ENCODE assay signal across 18 cellular contexts in the genomic region with DNA sequence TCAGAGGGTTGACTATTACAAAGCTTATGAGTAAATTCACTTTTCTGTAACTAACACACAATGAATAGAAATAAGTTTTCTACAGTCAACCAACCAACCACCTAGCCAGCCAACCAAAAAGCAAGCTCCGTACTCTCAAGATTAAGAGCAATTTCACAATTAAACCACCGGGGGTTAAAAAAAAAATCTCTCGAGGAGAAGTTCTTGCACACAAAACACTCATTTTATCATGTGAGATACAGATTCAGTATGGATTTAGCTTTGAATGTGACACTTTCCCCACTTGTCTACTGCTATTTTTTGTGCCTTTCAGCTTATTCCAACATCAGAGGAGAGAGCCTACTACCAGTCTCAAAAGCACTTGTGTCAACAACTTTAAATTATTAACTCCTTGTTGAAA.
DNase-seq lines count a peak whose midpoint lies in the region; ATAC-seq and TF ChIP-seq lines count a peak whose summit lies in the region.
"Had no signal": no experiment of that assay in that cellular context is flagged by ENCODE, and none has a peak within 500 bp of the region (broad histone marks: within the 10 kb centered on the region; RNA-seq: fewer than 3 reads in every experiment).

No MANE protein-coding gene starts in this region.

- H3K27ac ChIP-seq in DOHH2 (ENCODE audit: low read depth, low read length) (no peak overlapping the region), H9 (ENCODE audit: insufficient read length, low read depth, low read length) (no peak overlapping the region), VCaP (no peak overlapping the region), mesendoderm (ENCODE audit: low read depth, low read length) (no peak overlapping the region)
- H3K27ac ChIP-seq: BLaER1 treated with 17β-estradiol and CSF1 and Interleukin-3, amounts not matched to agents 10 nM and 100 nM; HL-60 had no signal

- H3K23ac ChIP-seq in H9 (ENCODE audit: insufficient read length, low read depth, low read length) (no peak overlapping the region), mesendoderm (ENCODE audit: low read length) (no peak overlapping the region)

- no peak overlapping the region for H3T11ph ChIP-seq in H9 (ENCODE audit: low read length)

- no peak overlapping the region for H3K18ac ChIP-seq in H9 (ENCODE audit: insufficient read length, low read depth, low read length)
- H3K18ac ChIP-seq in mesendoderm (ENCODE audit: low read length), result no peak overlapping the region

- H2AK5ac ChIP-seq in H9 (ENCODE audit: insufficient read length, low read length), result no peak overlapping the region
- H2AK5ac ChIP-seq in mesendoderm (ENCODE audit: low read length), result no peak overlapping the region

- no peak overlapping the region for H3K27ac Mint-ChIP-seq in H9
- no peak overlapping the region for H3K27ac Mint-ChIP-seq in mesothelial cell of epicardium
- H3K27ac Mint-ChIP-seq: B cell; CD8-positive, alpha-beta T cell had no signal

- H3K14ac ChIP-seq in H9 (ENCODE audit: insufficient read depth, low read length), result no peak overlapping the region

- H3K27me3 ChIP-seq in DOHH2 (ENCODE audit: control insufficient read depth, low read length), result peaks cover 16% of the 10 kb centered on the region
- H3K27me3 ChIP-seq in H9 (ENCODE audit: insufficient read depth, low read length), result no peaks in the 10 kb centered on the region
- no peaks in the 10 kb centered on the region for H3K27me3 ChIP-seq in mesendoderm (ENCODE audit: insufficient read depth, low read length, poor library complexity)
- H3K27me3 ChIP-seq: BLaER1 treated with 17β-estradiol and CSF1 and Interleukin-3, amounts not matched to agents 10 nM and 100 nM had no signal

- H3K9ac ChIP-seq in H9 (ENCODE audit: extremely low read depth, insufficient read length, low read length), result no peak overlapping the region
- no peak overlapping the region for H3K9ac ChIP-seq in mesendoderm (ENCODE audit: low read length)
- H3K9ac ChIP-seq: BLaER1 treated with 17β-estradiol and CSF1 and Interleukin-3, amounts not matched to agents 10 nM and 100 nM had no signal

- H3K4ac ChIP-seq in H9 (ENCODE audit: low read depth, low read length), result no peak overlapping the region
- H3K4ac ChIP-seq in mesendoderm (ENCODE audit: low read depth, low read length), result no peak overlapping the region

- H4K8ac ChIP-seq in H9 (replicated peaks; ENCODE audit: insufficient read length, low read depth, low read length) (no peak overlapping the region), mesendoderm (ENCODE audit: low read depth, low read length) (no peak overlapping the region)

- peak; percentile 13 for TF ChIP-seq CTCF in DOHH2 (IDR thresholded peaks at IDR 0.05; ENCODE audit: low read depth, low read length, poor library complexity, severe bottlenecking)
- TF ChIP-seq CTCF in H9 (conservative IDR thresholded peaks at IDR 0.05), result peak; percentile 44; the same call in 2 of the 3 replicates
- peak; percentile 22; the same call in 1 of the 2 replicates for TF ChIP-seq CTCF in VCaP (conservative IDR thresholded peaks at IDR 0.05)
- TF ChIP-seq CTCF in mesothelial cell of epicardium (IDR thresholded peaks at IDR 0.05; ENCODE audit: unreplicated experiment), result peak; percentile 45

- WGBS in H9 (ENCODE audit: extremely low coverage, insufficient read length, low lambda C conversion rate), result no CpG with 5 or more reads among the region's 3 CpGs
- WGBS in mesendoderm (ENCODE audit: extremely low coverage, insufficient coverage, low lambda C conversion rate), result no CpG with 5 or more reads among the region's 3 CpGs

- H4K5ac ChIP-seq in H9 (ENCODE audit: insufficient read length, low read depth, low read length), result no peak overlapping the region
- no peak overlapping the region for H4K5ac ChIP-seq in mesendoderm (ENCODE audit: low read length)

- H4K91ac ChIP-seq in H9 (ENCODE audit: insufficient read length, low read depth, low read length), result no peak overlapping the region

- no peaks in the 10 kb centered on the region for H3K9me2 ChIP-seq in DOHH2 (replicated peaks; ENCODE audit: control insufficient read depth, low read length)

- H4K20me1 ChIP-seq in DOHH2 (ENCODE audit: control insufficient read depth, insufficient read depth, low read depth, low read length) (no peaks in the 10 kb centered on the region), H9 (ENCODE audit: control insufficient read depth, insufficient read depth, insufficient read length) (no peaks in the 10 kb centered on the region)
- H4K20me1 ChIP-seq: BLaER1 treated with 17β-estradiol and CSF1 and Interleukin-3, amounts not matched to agents 10 nM and 100 nM had no signal

- H3K9me3 ChIP-seq in DOHH2 (ENCODE audit: control insufficient read depth, insufficient read depth, low read length) (no peaks in the 10 kb centered on the region), H9 (ENCODE audit: control insufficient read depth, low read depth, low read length) (no peaks in the 10 kb centered on the region)
- H3K9me3 ChIP-seq: HAP-1 had no signal

- no peaks in the 10 kb centered on the region for H3K79me1 ChIP-seq in H9 (ENCODE audit: insufficient read depth, low read depth, low read length, poor library complexity, severe bottlenecking)
- H3K79me1 ChIP-seq in mesendoderm (ENCODE audit: low read length), result no peaks in the 10 kb centered on the region

- H2BK5ac ChIP-seq in H9 (ENCODE audit: insufficient read length, low read length) (no peak overlapping the region), mesendoderm (ENCODE audit: low read length) (no peak overlapping the region)

- H3K56ac ChIP-seq in H9 (ENCODE audit: insufficient read length, low read depth, low read length) (no peak overlapping the region), mesendoderm (ENCODE audit: low read length) (no peak overlapping the region)

- H3K4me1 Mint-ChIP-seq in H9, result peaks cover 3 to 4% of the 10 kb centered on the region in 2 experiments; a peak in 2 of 4 replicates
- no peaks in the 10 kb centered on the region for H3K4me1 Mint-ChIP-seq in mesothelial cell of epicardium
- H3K4me1 Mint-ChIP-seq: B cell had no signal

- no peaks in the 10 kb centered on the region for H3K79me2 ChIP-seq in DOHH2 (ENCODE audit: control insufficient read depth, low read length)
- H3K79me2 ChIP-seq in H9 (ENCODE audit: insufficient read depth, low read length), result no peaks in the 10 kb centered on the region
- H3K79me2 ChIP-seq in mesendoderm (ENCODE audit: control insufficient read depth, insufficient read depth, low read length), result no peaks in the 10 kb centered on the region

- H2BK15ac ChIP-seq in H9 (ENCODE audit: low read depth, low read length), result no peak overlapping the region
- no peak overlapping the region for H2BK15ac ChIP-seq in mesendoderm (replicated peaks; ENCODE audit: low read depth)

- no peak overlapping the region for H3K4me3 ChIP-seq in DOHH2 (ENCODE audit: low read length)
- no peak overlapping the region for H3K4me3 ChIP-seq in mesendoderm (ENCODE audit: low read length)
- H3K4me3 ChIP-seq: BLaER1 treated with 17β-estradiol and CSF1 and Interleukin-3, amounts not matched to agents 10 nM and 100 nM; HAP-1 had no signal

- H3K36me3 ChIP-seq in DOHH2 (ENCODE audit: control insufficient read depth, low read length), result no peaks in the 10 kb centered on the region
- no peaks in the 10 kb centered on the region for H3K36me3 ChIP-seq in mesendoderm (ENCODE audit: control insufficient read depth, insufficient read depth, low read length)
- H3K36me3 ChIP-seq: BLaER1 treated with 17β-estradiol and CSF1 and Interleukin-3, amounts not matched to agents 10 nM and 100 nM; HAP-1 had no signal

- H3K27me3 Mint-ChIP-seq in H9 (ENCODE audit: low read depth) (peaks cover 41% of the 10 kb centered on the region), mesothelial cell of epicardium (ENCODE audit: low read depth) (peaks cover 56% of the 10 kb centered on the region)

- H3K4me3 Mint-ChIP-seq in H9 (no peak overlapping the region), mesothelial cell of epicardium (no peak overlapping the region)
- H3K4me3 Mint-ChIP-seq: B cell; CD8-positive, alpha-beta T cell had no signal

- H3F3A ChIP-seq in DOHH2 (ENCODE audit: control insufficient read depth, insufficient read depth), result no peaks in the 10 kb centered on the region

- no peak for DNase-seq in H9
- no peak for DNase-seq in mesothelial cell of epicardium (ENCODE audit: low spot score in 2 of 2, unreplicated experiment in 2 of 2)
- no peak for DNase-seq in mesendoderm
- DNase-seq in NCI-H1417 (lab: John Stamatoyannopoulos, UW), result no peak
- DNase-seq in left lobe of liver (ENCODE audit: low spot score), result no peak
- DNase-seq: Calu3; CD8-positive, alpha-beta T cell; DMS 273 treated with DMSO at 0.1 percent for 48 hours; DMS53; DND-41; GDM1 had no signal

- H2BK120ac ChIP-seq in H9 (ENCODE audit: low read depth, low read length, poor library complexity, severe bottlenecking) (no peak overlapping the region), mesendoderm (ENCODE audit: low read depth, low read length) (no peak overlapping the region)

- H3K4me1 ChIP-seq in DOHH2 (ENCODE audit: control insufficient read depth, low read length), result no peaks in the 10 kb centered on the region
- H3K4me1 ChIP-seq in H9 (ENCODE audit: insufficient read depth, low read length), result no peaks in the 10 kb centered on the region
- H3K4me1 ChIP-seq in mesendoderm (ENCODE audit: control insufficient read depth, low read depth, low read length), result no peaks in the 10 kb centered on the region
- H3K4me1 ChIP-seq: HAP-1 had no signal

- H3K9me3 Mint-ChIP-seq in H9 (no peaks in the 10 kb centered on the region), mesothelial cell of epicardium (peaks cover 5% of the 10 kb centered on the region)

- no peak overlapping the region for H2BK20ac ChIP-seq in H9 (ENCODE audit: low read depth, low read length, poor library complexity, severe bottlenecking)

- H2BK12ac ChIP-seq in H9 (ENCODE audit: insufficient read length, low read depth, low read length), result no peak overlapping the region

- no peak for ATAC-seq in GM18511 (IDR thresholded peaks at IDR 0.05; ENCODE audit: unreplicated experiment)
- no peak for ATAC-seq in left lobe of liver
- ATAC-seq: CD8-positive, alpha-beta T cell had no signal

- no peaks in the 10 kb centered on the region for H3K36me3 Mint-ChIP-seq in H9 (ENCODE audit: insufficient read depth in 1 of 3, low read depth in 3 of 3)
- H3K36me3 Mint-ChIP-seq in mesothelial cell of epicardium, result no peaks in the 10 kb centered on the region
- H3K36me3 Mint-ChIP-seq: CD8-positive, alpha-beta T cell had no signal

- no peak overlapping the region for H3K4me2 ChIP-seq in DOHH2 (ENCODE audit: low read length)
- H3K4me2 ChIP-seq in H9 (ENCODE audit: insufficient read depth, insufficient read length, low read length), result no peak overlapping the region
- H3K4me2 ChIP-seq in mesendoderm (ENCODE audit: low read length), result no peak overlapping the region
- H3K4me2 ChIP-seq: BLaER1 treated with 17β-estradiol and CSF1 and Interleukin-3, amounts not matched to agents 10 nM and 100 nM had no signal

- H3K23me2 ChIP-seq in H9 (ENCODE audit: insufficient read length, low read depth, low read length, poor library complexity, severe bottlenecking), result no peaks in the 10 kb centered on the region

- no peak overlapping the region for H2AFZ ChIP-seq in H9 (ENCODE audit: low read length)
